8 cellular contexts compared by ENCODE assay signal in the genomic region with DNA sequence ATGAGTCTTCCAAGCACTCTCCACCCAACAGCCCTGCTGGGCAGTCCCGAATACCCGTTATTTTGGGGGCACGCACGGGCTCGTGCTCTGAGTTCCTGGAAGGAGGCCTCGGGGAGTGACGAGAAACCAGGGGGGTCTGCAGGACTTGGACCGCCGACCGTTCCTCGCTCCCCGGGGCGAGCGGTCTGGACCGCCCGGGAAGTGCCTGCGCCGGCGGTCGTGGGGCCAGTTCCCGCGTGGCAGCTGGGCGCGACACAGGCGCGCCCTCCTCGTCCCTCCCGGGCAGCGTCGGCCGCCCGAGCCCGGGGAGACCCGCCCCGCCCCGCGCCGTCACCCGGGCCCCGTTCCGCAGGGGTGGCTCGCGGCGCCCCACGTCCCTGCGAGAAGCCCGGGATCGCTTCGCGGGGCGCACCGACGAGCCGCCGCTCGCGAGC. TPM values are rescaled to one million over a fixed set of nuclear protein-coding genes. Genes with fewer than 3 reads are reported as not detected.
DNase-seq lines count a peak whose midpoint lies in the region; ATAC-seq and TF ChIP-seq lines count a peak whose summit lies in the region.

No MANE protein-coding gene starts in this region.

- H4K20me1 ChIP-seq in neural progenitor cell (ENCODE audit: low read depth): peaks cover 9% of the 10 kb centered on the region

- H3K27ac ChIP-seq in CD4-positive, alpha-beta memory T cell (ENCODE audit: low read depth, low read length): no peak overlapping the region
- H3K27ac ChIP-seq in neural progenitor cell: peak overlapping the region; percentile 17

- peak in 2 of 5 donors; percentile 1 to 8 for DNase-seq in CD4-positive, alpha-beta memory T cell
- DNase-seq in activated B cell treated with CpG ODN at 0.5 μM for 24 hours: no peak
- DNase-seq in fibroblast of villous mesenchyme (ENCODE audit: low read depth): peak; percentile 37
- peak; percentile 45 for DNase-seq in neural progenitor cell (ENCODE audit: low spot score)
- DNase-seq in NCI-H1436 (lab: John Stamatoyannopoulos, UW): no peak
- no peak for DNase-seq in GM13976 (ENCODE audit: low spot score)

- H3K4me1 Mint-ChIP-seq in CD4-positive, alpha-beta memory T cell: peaks cover 11 to 21% (median 15%) of the 10 kb centered on the region in 4 donors
- peaks cover 37% of the 10 kb centered on the region for H3K4me1 Mint-ChIP-seq in activated B cell treated with CpG ODN at 0.5 μM for 24 hours
- H3K4me1 Mint-ChIP-seq in neural progenitor cell: peaks cover 46% of the 10 kb centered on the region

- no peak overlapping the region for H3K9ac ChIP-seq in neural progenitor cell

- H3K4me2 ChIP-seq in neural progenitor cell: peak overlapping the region; percentile 82

- ATAC-seq in GM19438 (IDR thresholded peaks at IDR 0.05; ENCODE audit: low read depth, unreplicated experiment): peak; percentile 30
- peak; percentile 30 for ATAC-seq in HG03469 (IDR thresholded peaks at IDR 0.05; ENCODE audit: unreplicated experiment)
- ATAC-seq in activated B cell treated with CpG ODN at 0.5 μM for 24 hours (ENCODE audit: low read depth): peak; percentile 65

- peaks cover 44% of the 10 kb centered on the region for H3F3A ChIP-seq in neural progenitor cell (ENCODE audit: low read depth)

- no peaks in the 10 kb centered on the region for H3K36me3 ChIP-seq in CD4-positive, alpha-beta memory T cell (ENCODE audit: insufficient read depth, low read length)
- no peaks in the 10 kb centered on the region for H3K36me3 ChIP-seq in neural progenitor cell

- H3K27me3 Mint-ChIP-seq in CD4-positive, alpha-beta memory T cell: peaks cover 41 to 52% of the 10 kb centered on the region in 2 donors
- no peaks in the 10 kb centered on the region for H3K27me3 Mint-ChIP-seq in activated B cell treated with CpG ODN at 0.5 μM for 24 hours
- H3K27me3 Mint-ChIP-seq in neural progenitor cell (ENCODE audit: insufficient read depth, low read depth): peaks cover 11% of the 10 kb centered on the region

- TF ChIP-seq CTCF in activated B cell treated with CpG ODN at 0.5 μM for 24 hours (IDR thresholded peaks at IDR 0.05) (no peak), fibroblast of villous mesenchyme (IDR thresholded peaks at IDR 0.05; ENCODE audit: insufficient read depth, low read depth, low read length) (no peak), neural progenitor cell (IDR thresholded peaks at IDR 0.05) (no peak), GM13976 (IDR thresholded peaks at IDR 0.05; ENCODE audit: borderline replicate concordance, control extremely low read depth, extremely low read depth, insufficient read depth, missing control alignments) (no peak)

- intact Hi-C loops in CD4-positive, alpha-beta memory T cell (cut with micrococcal nuclease): no loop called here
- intact Hi-C loops in activated B cell treated with CpG ODN at 0.5 μM for 24 hours (cut with micrococcal nuclease): loop anchor here (1.0 to 5.0 kb wide), 8 partner anchors 13 to 304 kb away; partner anchors contain the start of genes ACTL6A, MFN1, USP13 and ZNF639

- H3K27ac Mint-ChIP-seq in CD4-positive, alpha-beta memory T cell: peak overlapping the region in 2 of 7 donors; percentile 30 to 39
- peak overlapping the region; percentile 86 for H3K27ac Mint-ChIP-seq in activated B cell treated with CpG ODN at 0.5 μM for 24 hours
- H3K27ac Mint-ChIP-seq in neural progenitor cell: peak overlapping the region; percentile 83

- H3K79me2 ChIP-seq in neural progenitor cell (ENCODE audit: low read depth): peaks cover 50% of the 10 kb centered on the region

- peak overlapping the region; percentile 83 to 89 (median 87) for H3K4me3 Mint-ChIP-seq in CD4-positive, alpha-beta memory T cell
- peak overlapping the region; percentile 90 for H3K4me3 Mint-ChIP-seq in activated B cell treated with CpG ODN at 0.5 μM for 24 hours
- H3K4me3 Mint-ChIP-seq in neural progenitor cell: peak overlapping the region; percentile 96

- no peaks in the 10 kb centered on the region for H3K9me3 ChIP-seq in CD4-positive, alpha-beta memory T cell (ENCODE audit: control insufficient read depth in 1 of 2, low read length in 2 of 2)
- H3K9me3 ChIP-seq in neural progenitor cell (ENCODE audit: low read depth): no peaks in the 10 kb centered on the region

- H3K4me1 ChIP-seq in CD4-positive, alpha-beta memory T cell (ENCODE audit: insufficient read depth, low read length): peaks cover 20% of the 10 kb centered on the region
- H3K4me1 ChIP-seq in neural progenitor cell: peaks cover 39% of the 10 kb centered on the region

- POLR2A ChIA-PET in CD4-positive, alpha-beta memory T cell (lab: Charles Lee; ENCODE audit: partially characterized antibody): no interaction called here
- POLR2A ChIA-PET in activated B cell treated with CpG ODN at 0.5 μM for 24 hours (lab: Charles Lee): interaction anchor here (0.6 to 2.3 kb wide), 8 partner anchors 11 to 1151 kb away, joined by 3 to 10 read pairs (median 5); partner anchors contain the start of genes ACTL6A, PIK3CA and TTC14

- H3K9me3 Mint-ChIP-seq in CD4-positive, alpha-beta memory T cell: peaks cover 0 to 4% (median 0%) of the 10 kb centered on the region in 8 donors
- H3K9me3 Mint-ChIP-seq in activated B cell treated with CpG ODN at 0.5 μM for 24 hours (no peaks in the 10 kb centered on the region), neural progenitor cell (no peaks in the 10 kb centered on the region)

- peak overlapping the region; percentile 91 for H2AFZ ChIP-seq in neural progenitor cell (replicated peaks)

- in situ Hi-C loops in GM13976 (cut with MboI; ENCODE audit: low sequenced_read_pairs, unreplicated experiment): no loop called here

- no peaks in the 10 kb centered on the region for H3K36me3 Mint-ChIP-seq in CD4-positive, alpha-beta memory T cell
- H3K36me3 Mint-ChIP-seq in activated B cell treated with CpG ODN at 0.5 μM for 24 hours (ENCODE audit: low read depth) (peaks cover 18% of the 10 kb centered on the region), neural progenitor cell (peaks cover 3% of the 10 kb centered on the region)

- H3K27me3 ChIP-seq in CD4-positive, alpha-beta memory T cell (ENCODE audit: insufficient read depth, low read length): peaks cover 23% of the 10 kb centered on the region
- no peaks in the 10 kb centered on the region for H3K27me3 ChIP-seq in neural progenitor cell

- H3K4me3 ChIP-seq in CD4-positive, alpha-beta memory T cell (ENCODE audit: low read length in 2 of 2): peak overlapping the region in 1 of 2 donors; percentile 46
- peak overlapping the region; percentile 92 for H3K4me3 ChIP-seq in fibroblast of villous mesenchyme (ENCODE audit: low read depth, low read length)
- peak overlapping the region; percentile 92 for H3K4me3 ChIP-seq in neural progenitor cell

- CTCF ChIA-PET in CD4-positive, alpha-beta memory T cell (lab: Charles Lee; ENCODE audit: partially characterized antibody): no interaction called here
- CTCF ChIA-PET in activated B cell treated with CpG ODN at 0.5 μM for 24 hours (lab: Charles Lee): no interaction called here

RNA-seq across cellular contexts. Expression of gene GNB4, which starts 0.4 kb away (rescaled TPM):
- total RNA-seq in CD4-positive, alpha-beta memory T cell: under 1 TPM; 0.91 to 0.96 TPM
- polyA plus RNA-seq in CD4-positive, alpha-beta memory T cell: under 1 TPM; 0.03 to 0.26 TPM
- total RNA-seq in activated B cell treated with CpG ODN at 0.5 μM for 24 hours: 18.0 and 22.7 TPM in 2 replicates
- 71.5 and 87.2 TPM in 2 replicates for total RNA-seq in fibroblast of villous mesenchyme
- 43.5 and 74.6 TPM in 2 replicates for total RNA-seq in neural progenitor cell (ENCODE audit: low replicate concordance)

Comparison
In these comparisons a context has a peak if more than half of its experiments do, and no peak if none do; other contexts are left out.
1. DNase-seq: peak in fibroblast of villous mesenchyme (single experiment) and neural progenitor cell (single experiment); none in activated B cell treated with CpG ODN at 0.5 μM for 24 hours (single experiment), NCI-H1436 (single experiment) and GM13976 (single experiment).
2. Peak in every context shown above with its lines, with median percentiles within 50 percentile points of each other: H3K4me3 Mint-ChIP-seq and ATAC-seq.